Comparison of ENCODE assay signal across 8 cellular contexts in genomic region chr1:207052736-207053545, GRCh38. TPM values are rescaled to one million over a fixed set of nuclear protein-coding genes. Genes with fewer than 3 reads are reported as not detected.
DNase-seq lines count a peak whose midpoint lies in the region; TF ChIP-seq lines count a peak whose summit lies in the region.

PFKFB2 (plus strand) TSS chr1:207053275; CDS start chr1:207054718, 1,443 bp downstream.

- DNase-seq in GM10248 (ENCODE audit: extremely low spot score) (peak; percentile 92), HFF-Myc (ENCODE audit: extremely low read depth, low read depth) (peak; percentile 61), NCI-H1092 (lab: John Stamatoyannopoulos, UW) (peak; percentile 100), SKM-1 treated with dmso at 0.1 percent for 144 hours (lab: John Stamatoyannopoulos, UW; ENCODE audit: unreplicated experiment) (peak; percentile 99), glutamatergic neuron (peak; percentile 91), occipital lobe (lab: John Stamatoyannopoulos, UW) (peak; percentile 97), suprapubic skin (ENCODE audit: low spot score in 2 of 2) (peak; percentile 98 to 99)
- peak; percentile 88 for DNase-seq in activated naive CD8-positive, alpha-beta T cell treated with anti-CD3 and anti-CD28 coated beads, Interleukin-2, amount 50 U/mL, for 16 hours (ENCODE audit: low read depth, low spot score)

- H3K9me3 Mint-ChIP-seq in glutamatergic neuron (ENCODE audit: unreplicated experiment) = peaks cover 4% of the 10 kb centered on the region

- TF ChIP-seq POLR2A in suprapubic skin (IDR thresholded peaks at IDR 0.05) = peak in 1 of 2 donors; percentile 65

- H3K4me3 ChIP-seq in HFF-Myc (replicated peaks; ENCODE audit: low read depth, low read length) = peak within 1 kb of the TSS; percentile 42
- peak within 1 kb of the TSS; percentile 67 for H3K4me3 ChIP-seq in suprapubic skin

- peaks cover 14% of the 10 kb centered on the region for H3K36me3 ChIP-seq in suprapubic skin

- no peaks in the 10 kb centered on the region for H3K9me3 ChIP-seq in suprapubic skin

- no peaks in the 10 kb centered on the region for H3K36me3 Mint-ChIP-seq in glutamatergic neuron (ENCODE audit: unreplicated experiment)

- POLR2A ChIA-PET in GM10248 (lab: Yijun Ruan, JAX) = interaction anchor here (1.4 kb wide), 1 partner anchor 770 kb away, joined by 3 read pairs; no protein-coding TSS in a partner anchor

- peaks cover 50% of the 10 kb centered on the region for H3K4me1 ChIP-seq in suprapubic skin

- peaks cover 6% of the 10 kb centered on the region for H3K27me3 Mint-ChIP-seq in glutamatergic neuron (ENCODE audit: unreplicated experiment)

- peak within 1 kb of the TSS; percentile 66 for H3K27ac Mint-ChIP-seq in glutamatergic neuron (ENCODE audit: unreplicated experiment)

- 0% methylated on average over 37 of the region's 51 CpGs for WGBS in suprapubic skin

- no peaks in the 10 kb centered on the region for H3K27me3 ChIP-seq in suprapubic skin

- no peak for TF ChIP-seq CTCF in GM10248 (IDR thresholded peaks at IDR 0.05; ENCODE audit: control extremely low read depth, extremely low read depth, low read depth, missing control alignments)
- no peak for TF ChIP-seq CTCF in HFF-Myc (IDR thresholded peaks at IDR 0.05; ENCODE audit: low read depth, low read length, missing control alignments)
- no peak for TF ChIP-seq CTCF in glutamatergic neuron (IDR thresholded peaks at IDR 0.05; ENCODE audit: partially characterized antibody, unreplicated experiment)
- peak in 1 of 2 donors; percentile 30 for TF ChIP-seq CTCF in suprapubic skin (IDR thresholded peaks at IDR 0.05)

- CTCF ChIA-PET in GM10248 (lab: Yijun Ruan, JAX) = interaction anchor here (0.9 to 1.6 kb wide), 14 partner anchors 11 to 512 kb away, joined by 3 to 9 read pairs (median 4); partner anchors contain the start of genes CD55 and EIF2D

- peaks cover 7% of the 10 kb centered on the region for H3K4me1 Mint-ChIP-seq in glutamatergic neuron (ENCODE audit: low read depth, unreplicated experiment)

- TF ChIP-seq EP300 in suprapubic skin (IDR thresholded peaks at IDR 0.05) = no peak

- peak within 1 kb of the TSS; percentile 100 for H3K4me3 Mint-ChIP-seq in glutamatergic neuron (ENCODE audit: unreplicated experiment)

- H3K27ac ChIP-seq in suprapubic skin = peak within 1 kb of the TSS; percentile 89

RNA-seq across cellular contexts. Expression of gene PFKFB2, which starts in this region (rescaled TPM):
- total RNA-seq in glutamatergic neuron (ENCODE audit: unreplicated experiment) (3.6 TPM), occipital lobe (13.6 TPM), suprapubic skin (10 to 100 TPM; 11.8 to 33.1 (median 17.1) TPM)

Comparison
In these comparisons a context has a peak if more than half of its experiments do, and no peak if none do; other contexts are left out.
1. Peak in every context shown above with its lines: DNase-seq, H3K4me3 ChIP-seq and H3K27ac ChIP-seq.